In genomic region chr9:127586537-127586936, GRCh38 we compare ENCODE assay signal across 8 cellular contexts. TPM values are rescaled to one million over a fixed set of nuclear protein-coding genes. Genes with fewer than 3 reads are reported as not detected.
DNase-seq lines count a peak whose midpoint lies in the region; ATAC-seq, FAIRE-seq and TF ChIP-seq lines count a peak whose summit lies in the region.

No MANE protein-coding gene starts in this region.

- peak; percentile 60 to 79 (median 78) for TF ChIP-seq CTCF in pancreas (IDR thresholded peaks at IDR 0.05)

- WGBS in pancreas, 2 donors = 45 to 47% methylated on average over 5 of the region's 5 CpGs

- H3K27ac ChIP-seq in SJCRH30 (no peak overlapping the region), pancreas (no peak overlapping the region)

- DNase-seq in DMS153 treated with DMSO at 0.1 percent for 48 hours (lab: John Stamatoyannopoulos, UW; ENCODE audit: unreplicated experiment) (peak; percentile 56), LoVo (ENCODE audit: low spot score) (peak; percentile 77), SJCRH30 (peak; percentile 88 to 93), globus pallidus (ENCODE audit: low spot score) (peak; percentile 78), pancreas (peak; percentile 72 to 86 (median 80))
- DNase-seq in activated naive CD4-positive, alpha-beta T cell treated with anti-CD3 and anti-CD28 coated beads, Interleukin-2, amount 50 U/mL, for 72 hours (ENCODE audit: low spot score in 2 of 2) = peak in 1 of 2 donors; percentile 60

- no peaks in the 10 kb centered on the region for H3K9me3 Mint-ChIP-seq in activated naive CD4-positive, alpha-beta T cell treated with anti-CD3 and anti-CD28 coated beads, Interleukin-2, amount 50 U/mL, for 72 hours

- H3K27ac Mint-ChIP-seq in activated naive CD4-positive, alpha-beta T cell treated with anti-CD3 and anti-CD28 coated beads, Interleukin-2, amount 50 U/mL, for 72 hours = no peak overlapping the region

- H3K9me3 ChIP-seq in SJCRH30 (replicated peaks) (peaks cover 5% of the 10 kb centered on the region; the same call in 1 of the 2 replicates), pancreas (no peaks in the 10 kb centered on the region)

- intact Hi-C loops in pancreas (cut with DNase I) = loop anchor here (5.0 to 10.0 kb wide), 4 partner anchors 79 to 336 kb away; no protein-coding TSS in a partner anchor

- FAIRE-seq in pancreas (lab: Jason Lieb, UNC) = no peak

- no peak overlapping the region for H3K4me3 ChIP-seq in SJCRH30
- no peak overlapping the region for H3K4me3 ChIP-seq in pancreas

- H3K27me3 ChIP-seq in SJCRH30 (no peaks in the 10 kb centered on the region), pancreas (no peaks in the 10 kb centered on the region)

- peak; percentile 76 to 79 for ATAC-seq in activated naive CD4-positive, alpha-beta T cell treated with anti-CD3 and anti-CD28 coated beads, Interleukin-2, amount 50 U/mL, for 72 hours
- ATAC-seq in pancreas (peak; percentile 79 to 92 (median 90)), HG02623 (IDR thresholded peaks at IDR 0.05; ENCODE audit: unreplicated experiment) (no peak), HG02970 (IDR thresholded peaks at IDR 0.05; ENCODE audit: low FRiP score, unreplicated experiment) (no peak)

- H3K4me1 ChIP-seq in SJCRH30 (no peaks in the 10 kb centered on the region), pancreas (no peaks in the 10 kb centered on the region)

- H3K36me3 Mint-ChIP-seq in activated naive CD4-positive, alpha-beta T cell treated with anti-CD3 and anti-CD28 coated beads, Interleukin-2, amount 50 U/mL, for 72 hours = no peaks in the 10 kb centered on the region

- H3K36me3 ChIP-seq in SJCRH30 (no peaks in the 10 kb centered on the region), pancreas (no peaks in the 10 kb centered on the region)

RNA-seq across cellular contexts. Expression of gene STXBP1, which starts 25.5 kb away (rescaled TPM):
- 3.6 and 5.2 TPM in 2 replicates for total RNA-seq in SJCRH30 (2014; rRNA removed; shearing (Covaris generic))
- 10 to 100 TPM; 11.4 to 28.0 TPM for total RNA-seq in activated naive CD4-positive, alpha-beta T cell treated with anti-CD3 and anti-CD28 coated beads, Interleukin-2, amount 50 U/mL, for 72 hours
- total RNA-seq in pancreas = 10 to 100 TPM; 14.3 to 33.0 (median 22.0) TPM
- 10 to 100 TPM; 17.6 to 46.4 TPM for polyA plus RNA-seq in pancreas

Comparison
In these comparisons a context has a peak if more than half of its experiments do, and no peak if none do; other contexts are left out.
1. ATAC-seq: peak in activated naive CD4-positive, alpha-beta T cell treated with anti-CD3 and anti-CD28 coated beads, Interleukin-2, amount 50 U/mL, for 72 hours (2 of 2) and pancreas (4 of 4); none in HG02623 (single experiment) and HG02970 (single experiment).